Comparison of ENCODE assay signal across 34 cellular contexts in genomic region chr3:56411147-56411546, GRCh38.
"Had no signal": no experiment of that assay in that cellular context is flagged by ENCODE, and none has a peak within 500 bp of the region (broad histone marks: within the 10 kb centered on the region; RNA-seq: fewer than 3 reads in every experiment).

No MANE protein-coding gene starts in this region.

- DNase-seq: Karpas-422, Kasumi-1, MG63, MM.1S, MV-4-11, NCI-H1048, NCI-H1092, NCI-H1092 treated with DMSO at 0.1 percent for 48 hours, NCI-H1105, NCI-H1105 treated with DMSO at 0.1 percent for 48 hours, NCI-H1417, NCI-H1417 treated with DMSO at 0.1 percent for 48 hours, NCI-H1436, NCI-H1436 treated with DMSO at 0.1 percent for 48 hours, NCI-H146, NCI-H1694, NCI-H1694 treated with DMSO at 0.1 percent for 48 hours, NCI-H187, NCI-H187 treated with DMSO at 0.1 percent for 48 hours, NCI-H1930, NCI-H2029, NCI-H2029 treated with DMSO at 0.1 percent for 48 hours, NCI-H2081, NCI-H2081 treated with DMSO at 0.1 percent for 48 hours, NCI-H2107, NCI-H2171, NCI-H2171 treated with DMSO at 0.1 percent for 48 hours, NCI-H2227 treated with DMSO at 0.1 percent for 48 hours, NCI-H226, NCI-H345, NCI-H446, NCI-H446 treated with DMSO at 0.1 percent for 48 hours, NCI-H510A, NCI-H510A treated with DMSO at 0.1 percent for 48 hours had no signal
